21 cellular contexts compared by ENCODE assay signal in the genomic region with DNA sequence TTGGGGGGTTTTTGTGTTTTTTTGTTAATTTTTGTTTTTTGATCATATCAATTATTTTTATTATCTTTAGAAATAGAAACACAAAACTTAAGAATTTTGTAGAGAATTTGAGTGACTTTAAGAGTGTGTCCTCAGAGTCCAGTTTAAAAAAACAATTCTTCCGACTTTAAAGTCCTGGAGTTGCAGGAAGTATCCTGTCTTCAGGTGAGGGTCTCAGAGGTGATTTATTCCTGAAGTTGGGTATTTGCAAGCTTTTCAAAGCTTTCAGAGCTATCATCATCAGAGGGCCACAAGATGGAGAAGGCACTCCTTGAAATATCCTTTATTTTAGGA. TPM values are rescaled to one million over a fixed set of nuclear protein-coding genes. Genes with fewer than 3 reads are reported as not detected.
DNase-seq lines count a peak whose midpoint lies in the region; ATAC-seq, FAIRE-seq and TF ChIP-seq lines count a peak whose summit lies in the region.
"Had no signal": no experiment of that assay in that cellular context is flagged by ENCODE, and none has a peak within 500 bp of the region (broad histone marks: within the 10 kb centered on the region; RNA-seq: fewer than 3 reads in every experiment).

No MANE protein-coding gene starts in this region.

- ATAC-seq in HepG2 (no peak), right lobe of liver (no peak), RWPE2 (ENCODE audit: low read depth) (no peak), lower lobe of right lung (no peak), T-helper 17 cell (no peak)

- no peak for FAIRE-seq in HepG2 (lab: Jason Lieb, UNC)
- FAIRE-seq: astrocyte had no signal

- H3K4me3 ChIP-seq in HepG2 (replicated peaks in 1 of 3; ENCODE audit: insufficient read depth in 1 of 3, low read depth in 2 of 3, low read length in 3 of 3) (no peak overlapping the region), right lobe of liver (no peak overlapping the region), RWPE2 (ENCODE audit: severe bottlenecking) (no peak overlapping the region), lower lobe of right lung (no peak overlapping the region)
- H3K4me3 ChIP-seq: esophagus muscularis mucosa, heart right ventricle, lung, psoas muscle, thoracic aorta had no signal

- no peak overlapping the region for H3K9ac ChIP-seq in HepG2 (ENCODE audit: insufficient read depth, low read depth, low read length)

- H3K4me1 ChIP-seq in HepG2 (ENCODE audit: insufficient read depth, low read length) (no peaks in the 10 kb centered on the region), right lobe of liver (no peaks in the 10 kb centered on the region), RWPE2 (ENCODE audit: insufficient read depth, poor library complexity, severe bottlenecking) (no peaks in the 10 kb centered on the region), lower lobe of right lung (no peaks in the 10 kb centered on the region)

- H3K27ac Mint-ChIP-seq in type B pancreatic cell: no peak overlapping the region
- no peak overlapping the region for H3K27ac Mint-ChIP-seq in T-helper 17 cell
- H3K27ac Mint-ChIP-seq: H9 had no signal

- no peak for TF ChIP-seq RAD21 in HepG2 (CRISPR knock-in tag; IDR thresholded peaks at IDR 0.05)

- H3K4me3 Mint-ChIP-seq in type B pancreatic cell (no peak overlapping the region), T-helper 17 cell (no peak overlapping the region)
- H3K4me3 Mint-ChIP-seq: endodermal cell, H9 had no signal

- 53% methylated on average over 1 of the region's 1 CpG for WGBS in HepG2 (ENCODE audit: low lambda C conversion rate)
- WGBS in right lobe of liver (ENCODE audit: insufficient coverage, low coverage, low lambda C conversion rate, missing lambda C conversion rate): 85% methylated on average over 1 of the region's 1 CpG

- no peaks in the 10 kb centered on the region for H3K9me3 Mint-ChIP-seq in type B pancreatic cell
- H3K9me3 Mint-ChIP-seq: endodermal cell, H9 had no signal

- peaks cover 5% of the 10 kb centered on the region for H3K4me1 Mint-ChIP-seq in type B pancreatic cell (ENCODE audit: unreplicated experiment)
- peaks cover 15% of the 10 kb centered on the region for H3K4me1 Mint-ChIP-seq in T-helper 17 cell
- H3K4me1 Mint-ChIP-seq: endodermal cell had no signal

- TF ChIP-seq POLR2A in HepG2 (IDR thresholded peaks at IDR 0.05; ENCODE audit: insufficient read depth in 1 of 2, low read depth in 2 of 2, low read length in 2 of 2) (no peak), right lobe of liver (IDR thresholded peaks at IDR 0.05) (no peak)

- H3K79me2 ChIP-seq in HepG2 (ENCODE audit: insufficient read depth, low read length): no peaks in the 10 kb centered on the region

- TF ChIP-seq EP300 in HepG2 (IDR thresholded peaks at IDR 0.05; ENCODE audit: low read depth in 2 of 2, low read length in 2 of 2): no peak
- TF ChIP-seq EP300 in HepG2 (CRISPR knock-in tag; IDR thresholded peaks at IDR 0.05; ENCODE audit: borderline replicate concordance): no peak

- DNase-seq in HepG2 (ENCODE audit: low spot score): no peak
- DNase-seq in right lobe of liver: no peak
- no peak for DNase-seq in RWPE2 (ENCODE audit: low spot score)
- DNase-seq in lower lobe of right lung: no peak
- no peak for DNase-seq in type B pancreatic cell (ENCODE audit: extremely low spot score, unreplicated experiment)
- no peak for DNase-seq in T-helper 17 cell
- DNase-seq in mucosa of gallbladder (ENCODE audit: low spot score): no peak
- no peak for DNase-seq in NCI-H2196 (lab: John Stamatoyannopoulos, UW; ENCODE audit: unreplicated experiment)
- DNase-seq: activated gamma-delta T cell, NCI-H2107, NCI-H446 treated with DMSO at 0.1 percent for 48 hours had no signal

- TF ChIP-seq CTCF in HepG2 (CRISPR knock-in tag; IDR thresholded peaks at IDR 0.05) (no peak), right lobe of liver (IDR thresholded peaks at IDR 0.05) (no peak), RWPE2 (IDR thresholded peaks at IDR 0.05; ENCODE audit: poor library complexity, severe bottlenecking) (peak; percentile 57), lower lobe of right lung (IDR thresholded peaks at IDR 0.05) (peak; percentile 37), type B pancreatic cell (conservative IDR thresholded peaks at IDR 0.05) (peak; percentile 14)

- H3K27me3 ChIP-seq in HepG2 (ENCODE audit: control insufficient read depth in 1 of 2, insufficient read depth in 2 of 2, low read length in 2 of 2) (peaks cover 0 to 9% of the 10 kb centered on the region in 2 experiments; a peak in 1 of 5 replicates), right lobe of liver (no peaks in the 10 kb centered on the region), RWPE2 (ENCODE audit: insufficient read depth, poor library complexity, severe bottlenecking) (no peaks in the 10 kb centered on the region), lower lobe of right lung (ENCODE audit: low read depth) (no peaks in the 10 kb centered on the region)
- H3K27me3 ChIP-seq: esophagus muscularis mucosa, heart right ventricle had no signal

- H3K9me3 ChIP-seq in HepG2 (ENCODE audit: low read length): no peaks in the 10 kb centered on the region
- H3K9me3 ChIP-seq in right lobe of liver: no peaks in the 10 kb centered on the region
- H3K9me3 ChIP-seq in RWPE2 (ENCODE audit: severe bottlenecking): no peaks in the 10 kb centered on the region
- no peaks in the 10 kb centered on the region for H3K9me3 ChIP-seq in lower lobe of right lung
- no peaks in the 10 kb centered on the region for H3K9me3 ChIP-seq in T-helper 17 cell (ENCODE audit: control insufficient read depth, low read length, poor library complexity, severe bottlenecking)
- H3K9me3 ChIP-seq: esophagus muscularis mucosa, heart right ventricle, psoas muscle, thoracic aorta had no signal

- in situ Hi-C loops in HepG2 (cut with HindIII; ENCODE audit: extremely low pct_ligation_motif_present, low pct_unique_long_range_greater_than_20kb): loop anchor here (5.0 to 25.0 kb wide), 2 partner anchors 98 to 378 kb away; a partner anchor contains a TSS

- intact Hi-C loops in HepG2 (cut with micrococcal nuclease; ENCODE audit: unreplicated experiment): loop anchor here (1.0 kb wide), 4 partner anchors 23 to 376 kb away; a partner anchor contains a TSS
- intact Hi-C loops in right lobe of liver (cut with DNase I): loop anchor here in 1 of 2 donors (5.0 kb wide), 1 partner anchor 48 kb away; no protein-coding TSS in a partner anchor
- intact Hi-C loops in lower lobe of right lung (cut with DNase I): no loop called here

- no TSS peak for BruUV-seq in HepG2 (replicated peaks; lab: Mats Ljungman, UMichigan)

- no peak overlapping the region for H2AFZ ChIP-seq in HepG2 (ENCODE audit: low read length)

- H3K36me3 ChIP-seq in HepG2 (replicated peaks in 1 of 2; ENCODE audit: control insufficient read depth in 1 of 2, insufficient read depth in 2 of 2, low read length in 2 of 2): no peaks in the 10 kb centered on the region
- no peaks in the 10 kb centered on the region for H3K36me3 ChIP-seq in right lobe of liver
- no peaks in the 10 kb centered on the region for H3K36me3 ChIP-seq in RWPE2 (ENCODE audit: low read depth)
- H3K36me3 ChIP-seq in lower lobe of right lung: no peaks in the 10 kb centered on the region
- H3K36me3 ChIP-seq: esophagus muscularis mucosa, heart right ventricle, thoracic aorta had no signal

- H3K4me2 ChIP-seq in HepG2 (ENCODE audit: low read depth, low read length): no peak overlapping the region

- H3K36me3 Mint-ChIP-seq in type B pancreatic cell (no peaks in the 10 kb centered on the region), T-helper 17 cell (ENCODE audit: low read depth) (peaks cover 2% of the 10 kb centered on the region)

- H4K20me1 ChIP-seq in HepG2 (ENCODE audit: insufficient read depth, low read length): no peaks in the 10 kb centered on the region

- H3K27ac ChIP-seq in HepG2 (ENCODE audit: extremely low read length, insufficient read depth, low read length) (no peak overlapping the region), right lobe of liver (no peak overlapping the region), RWPE2 (ENCODE audit: poor library complexity, severe bottlenecking) (no peak overlapping the region), lower lobe of right lung (no peak overlapping the region)
- H3K27ac ChIP-seq: esophagus muscularis mucosa, psoas muscle, thoracic aorta had no signal

- CTCF ChIA-PET in HepG2 (lab: Yijun Ruan, JAX; ENCODE audit: low intra/inter-chr PET ratio, low total read pairs): interaction anchor here (0.8 to 3.0 kb wide), 5 partner anchors 23 to 579 kb away, joined by 3 to 17 read pairs (median 5); a partner anchor contains a TSS

- POLR2A ChIA-PET in HepG2 (lab: Yijun Ruan, JAX): no interaction called here

- H3K27me3 Mint-ChIP-seq in type B pancreatic cell: no peaks in the 10 kb centered on the region
- peaks cover 6% of the 10 kb centered on the region for H3K27me3 Mint-ChIP-seq in T-helper 17 cell

RNA-seq across cellular contexts. Expression of a gene that starts 23.0 kb away (rescaled TPM):
- total RNA-seq in HepG2 (2016; rRNA removed; fragmentation: Illumina TruSeq; extraction: Trizol) (not detected in 2 replicates), right lobe of liver (under 1 TPM in 4 of 6 experiments, not detected in 2; 0.16 to 0.68 (median 0.39) TPM), lower lobe of right lung (1.2 TPM), type B pancreatic cell (ENCODE audit: low replicate concordance) (0.22 and 0.81 TPM in 2 replicates), T-helper 17 cell (1 to 10 TPM in 1 of 2 donors, not detected in 1; 1.1 TPM), mucosa of gallbladder (0.98 TPM)
- not detected in 2 replicates for total RNA-seq in HepG2 (2016; cell fraction: cytosol; rRNA removed; fragmentation: Illumina TruSeq; extraction: Trizol; ENCODE audit: low read depth)
- total RNA-seq in HepG2 (2016; cell fraction: insoluble cytoplasmic fraction; rRNA removed; fragmentation: Illumina TruSeq; extraction: Trizol): not detected in 2 replicates
- total RNA-seq in HepG2 (2016; cell fraction: membrane; rRNA removed; fragmentation: Illumina TruSeq; extraction: Trizol): not detected in 2 replicates
- not detected in 2 replicates for total RNA-seq in HepG2 (2016; cell fraction: nucleus; rRNA removed; fragmentation: Illumina TruSeq; extraction: Trizol)
- not detected in 2 replicates for polyA plus RNA-seq in HepG2 (2011; rRNA removed)
- polyA plus RNA-seq in HepG2 (2011; cell fraction: cytosol; rRNA removed): not detected in 2 replicates
- 0.03 TPM in 1 of 2 replicates, not detected in the other for polyA plus RNA-seq in HepG2 (2011; cell fraction: nucleus; rRNA removed)
- polyA plus RNA-seq in HepG2 (2012): not detected in 2 replicates
- not detected in 2 replicates for polyA plus RNA-seq in HepG2 (2016; cell fraction: cytosol; fragmentation: Illumina TruSeq; extraction: Trizol; ENCODE audit: low read depth)
- not detected in 2 replicates for polyA plus RNA-seq in HepG2 (2016; cell fraction: insoluble cytoplasmic fraction; fragmentation: Illumina TruSeq; extraction: Trizol; ENCODE audit: low read depth)
- polyA plus RNA-seq in HepG2 (2016; cell fraction: membrane; fragmentation: Illumina TruSeq; extraction: Trizol; ENCODE audit: low read depth): not detected in 2 replicates
- not detected in 2 replicates for polyA plus RNA-seq in HepG2 (2016; cell fraction: nucleus; fragmentation: Illumina TruSeq; extraction: Trizol; ENCODE audit: insufficient read depth, low read depth)
- polyA minus RNA-seq in HepG2 (2011; rRNA and poly(A)+ RNA removed; ENCODE audit: low replicate concordance): not detected in 2 replicates
- polyA minus RNA-seq in HepG2 (2011; cell fraction: cytosol; rRNA and poly(A)+ RNA removed): not detected in 2 replicates
- not detected in 2 replicates for polyA minus RNA-seq in HepG2 (2011; cell fraction: nucleus; rRNA and poly(A)+ RNA removed)
- total RNA-seq: A172, astrocyte, endodermal cell, H9, LHCN-M2 had no signal

RNA-seq across cellular contexts. Expression of a gene that starts 44.8 kb away (rescaled TPM):
- total RNA-seq in HepG2 (2016; rRNA removed; fragmentation: Illumina TruSeq; extraction: Trizol) (0.11 TPM in 1 of 2 replicates, not detected in the other), right lobe of liver (10 to 100 TPM in 1 of 6 experiments, 1 to 10 TPM in 5; 5.1 to 10.5 (median 7.8) TPM), lower lobe of right lung (35.3 TPM), type B pancreatic cell (ENCODE audit: low replicate concordance) (0.36 and 0.55 TPM in 2 replicates), T-helper 17 cell (10 to 100 TPM; 16.6 to 22.9 TPM), mucosa of gallbladder (16.6 TPM)
- total RNA-seq in HepG2 (2016; cell fraction: cytosol; rRNA removed; fragmentation: Illumina TruSeq; extraction: Trizol; ENCODE audit: low read depth): not detected in 2 replicates
- 0.19 and 0.21 TPM in 2 replicates for total RNA-seq in HepG2 (2016; cell fraction: insoluble cytoplasmic fraction; rRNA removed; fragmentation: Illumina TruSeq; extraction: Trizol)
- 0.09 TPM in 1 of 2 replicates, not detected in the other for total RNA-seq in HepG2 (2016; cell fraction: membrane; rRNA removed; fragmentation: Illumina TruSeq; extraction: Trizol)
- 0.19 and 0.43 TPM in 2 replicates for total RNA-seq in HepG2 (2016; cell fraction: nucleus; rRNA removed; fragmentation: Illumina TruSeq; extraction: Trizol)
- 0.08 TPM in 2 replicates for polyA plus RNA-seq in HepG2 (2011; rRNA removed)
- polyA plus RNA-seq in HepG2 (2011; cell fraction: cytosol; rRNA removed): 0.04 and 0.09 TPM in 2 replicates
- 0.05 and 0.07 TPM in 2 replicates for polyA plus RNA-seq in HepG2 (2011; cell fraction: nucleus; rRNA removed)
- 0.20 and 0.23 TPM in 2 replicates for polyA plus RNA-seq in HepG2 (2012)
- not detected in 2 replicates for polyA plus RNA-seq in HepG2 (2016; cell fraction: cytosol; fragmentation: Illumina TruSeq; extraction: Trizol; ENCODE audit: low read depth)
- polyA plus RNA-seq in HepG2 (2016; cell fraction: insoluble cytoplasmic fraction; fragmentation: Illumina TruSeq; extraction: Trizol; ENCODE audit: low read depth): not detected in 2 replicates
- 0.18 TPM in 1 of 2 replicates, not detected in the other for polyA plus RNA-seq in HepG2 (2016; cell fraction: membrane; fragmentation: Illumina TruSeq; extraction: Trizol; ENCODE audit: low read depth)
- polyA plus RNA-seq in HepG2 (2016; cell fraction: nucleus; fragmentation: Illumina TruSeq; extraction: Trizol; ENCODE audit: insufficient read depth, low read depth): not detected in 2 replicates
- polyA minus RNA-seq in HepG2 (2011; rRNA and poly(A)+ RNA removed; ENCODE audit: low replicate concordance): 0.07 TPM in 1 of 2 replicates, not detected in the other
- polyA minus RNA-seq in HepG2 (2011; cell fraction: cytosol; rRNA and poly(A)+ RNA removed): not detected in 2 replicates
- 0.39 and 0.87 TPM in 2 replicates for polyA minus RNA-seq in HepG2 (2011; cell fraction: nucleus; rRNA and poly(A)+ RNA removed)
- total RNA-seq: H9 had no signal

Comparison
In these comparisons a context has a peak if more than half of its experiments do, and no peak if none do; other contexts are left out.
1. CTCF ChIP-seq: peak in RWPE2 (single experiment), lower lobe of right lung (single experiment) and type B pancreatic cell (single experiment); none in HepG2 (single experiment) and right lobe of liver (0 of 4).